Comparison of ENCODE assay signal across 1 cellular context in the genomic region with DNA sequence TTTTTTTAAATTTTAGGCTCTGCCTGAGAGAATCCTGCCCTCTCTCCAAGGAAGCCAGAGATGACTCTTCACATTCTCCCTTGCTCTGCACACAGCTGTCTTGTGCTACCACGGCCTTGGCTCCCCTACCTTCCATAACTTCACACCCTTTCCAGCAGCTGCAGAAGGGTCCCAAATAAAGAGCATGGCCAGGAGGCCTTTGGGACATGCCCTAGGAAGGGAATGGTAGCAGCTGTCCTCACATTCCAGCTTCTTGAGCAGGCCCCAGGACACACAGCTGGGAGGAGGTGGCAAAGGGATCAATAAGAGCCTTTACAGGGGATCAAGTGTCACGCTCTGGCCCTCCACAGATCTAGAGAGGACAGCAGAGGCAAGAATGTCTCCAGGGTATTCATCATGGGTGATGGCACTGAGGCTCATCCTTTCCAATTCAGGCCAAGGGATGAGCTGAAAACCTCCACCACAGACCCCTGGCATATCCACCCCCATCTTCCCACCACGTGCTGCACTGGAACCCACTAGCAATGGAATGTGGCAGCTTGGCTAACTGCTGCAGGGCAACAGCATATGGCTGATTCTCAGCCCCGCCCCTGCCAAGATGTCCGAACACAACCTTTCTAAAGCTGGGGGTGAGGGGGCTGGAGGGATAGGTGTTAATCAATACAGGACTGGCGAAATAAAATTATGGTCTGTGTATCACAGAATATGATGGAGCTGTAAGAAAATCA.
TF ChIP-seq lines count a peak whose summit lies in the region.

No MANE protein-coding gene starts in this region.

TF ChIP-seq in WTC11, 78 proteins besides CTCF, POLR2A, EP300 and RAD21:
- TF ChIP-seq ELF4 (CRISPR knock-in tag; IDR thresholded peaks at IDR 0.05; ENCODE audit: low read depth) (no peak), IRF1 (CRISPR knock-in tag; IDR thresholded peaks at IDR 0.05) (no peak), STAT6 (CRISPR knock-in tag; conservative IDR thresholded peaks at IDR 0.05; ENCODE audit: low read depth) (no peak), MYBL2 (CRISPR knock-in tag; IDR thresholded peaks at IDR 0.05) (no peak), PRRX2 (CRISPR knock-in tag; IDR thresholded peaks at IDR 0.05) (no peak), NR2C2 (CRISPR knock-in tag; IDR thresholded peaks at IDR 0.05) (no peak)
- TF ChIP-seq, protein P1, sequence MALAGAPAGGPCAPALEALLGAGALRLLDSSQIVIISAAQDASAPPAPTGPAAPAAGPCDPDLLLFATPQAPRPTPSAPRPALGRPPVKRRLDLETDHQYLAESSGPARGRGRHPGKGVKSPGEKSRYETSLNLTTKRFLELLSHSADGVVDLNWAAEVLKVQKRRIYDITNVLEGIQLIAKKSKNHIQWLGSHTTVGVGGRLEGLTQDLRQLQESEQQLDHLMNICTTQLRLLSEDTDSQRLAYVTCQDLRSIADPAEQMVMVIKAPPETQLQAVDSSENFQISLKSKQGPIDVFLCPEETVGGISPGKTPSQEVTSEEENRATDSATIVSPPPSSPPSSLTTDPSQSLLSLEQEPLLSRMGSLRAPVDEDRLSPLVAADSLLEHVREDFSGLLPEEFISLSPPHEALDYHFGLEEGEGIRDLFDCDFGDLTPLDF (CRISPR knock-in tag; IDR thresholded peaks at IDR 0.05): no peak
- TF ChIP-seq, protein P2, sequence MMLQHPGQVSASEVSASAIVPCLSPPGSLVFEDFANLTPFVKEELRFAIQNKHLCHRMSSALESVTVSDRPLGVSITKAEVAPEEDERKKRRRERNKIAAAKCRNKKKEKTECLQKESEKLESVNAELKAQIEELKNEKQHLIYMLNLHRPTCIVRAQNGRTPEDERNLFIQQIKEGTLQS (CRISPR knock-in tag; conservative IDR thresholded peaks at IDR 0.05): no peak
